ENCODE assay signal across 15 cellular contexts in genomic region chr4:168388890-168389289, GRCh38.
DNase-seq lines count a peak whose midpoint lies in the region; ATAC-seq and TF ChIP-seq lines count a peak whose summit lies in the region.
"Had no signal": no experiment of that assay in that cellular context is flagged by ENCODE, and none has a peak within 500 bp of the region (broad histone marks: within the 10 kb centered on the region; RNA-seq: fewer than 3 reads in every experiment).

No MANE protein-coding gene starts in this region.

- CTCF ChIA-PET in HCT116 (lab: Charles Lee), result no interaction called here
- CTCF ChIA-PET in activated CD4-positive, alpha-beta memory T cell treated with anti-CD3 and anti-CD28 coated beads for 36 hours (lab: Charles Lee), result no interaction called here
- CTCF ChIA-PET in activated naive CD4-positive, alpha-beta T cell treated with anti-CD3 and anti-CD28 coated beads, Interleukin-2, amount 10 ng/mL, durations not matched to agents 7 days and 5 days (lab: Charles Lee), result no interaction called here

- DNase-seq in HCT116 (ENCODE audit: low read depth, low spot score), result no peak
- peak; percentile 27 for DNase-seq in fibroblast of peridontal ligament (ENCODE audit: extremely low read depth)
- DNase-seq in skeletal muscle cell (ENCODE audit: low read depth), result peak; percentile 17
- DNase-seq in DMS114 treated with DMSO at 0.1 percent for 48 hours (lab: John Stamatoyannopoulos, UW; ENCODE audit: unreplicated experiment), result no peak
- no peak for DNase-seq in activated CD4-positive, alpha-beta memory T cell treated with anti-CD3 and anti-CD28 coated beads for 36 hours
- no peak for DNase-seq in activated naive CD4-positive, alpha-beta T cell treated with anti-CD3 and anti-CD28 coated beads, Interleukin-2, amount 10 ng/mL, durations not matched to agents 7 days and 5 days
- DNase-seq: activated B cell treated with CpG ODN at 0.5 μM for 24 hours; COR-L47; NCI-H1105; NCI-H446; stimulated activated CD4-positive, alpha-beta T cell treated with anti-CD3 and anti-CD28 coated beads, Interleukin-4, amount 100 ng/mL, for 4 hours had no signal

- intact Hi-C loops in HCT116 (cut with micrococcal nuclease), result no loop called here
- intact Hi-C loops in activated CD4-positive, alpha-beta memory T cell treated with anti-CD3 and anti-CD28 coated beads for 36 hours (cut with micrococcal nuclease), result no loop called here

- no peaks in the 10 kb centered on the region for H3K4me1 Mint-ChIP-seq in activated CD4-positive, alpha-beta memory T cell treated with anti-CD3 and anti-CD28 coated beads for 36 hours (ENCODE audit: low read depth)
- H3K4me1 Mint-ChIP-seq in activated naive CD4-positive, alpha-beta T cell treated with anti-CD3 and anti-CD28 coated beads, Interleukin-2, amount 10 ng/mL, durations not matched to agents 7 days and 5 days, result no peaks in the 10 kb centered on the region

- no peak overlapping the region for H2AFZ ChIP-seq in HCT116 (ENCODE audit: low read depth, low read length, poor library complexity, severe bottlenecking)

- no peak overlapping the region for H3K27ac ChIP-seq in HCT116 (ENCODE audit: low read depth, low read length)

- no peaks in the 10 kb centered on the region for H3K27me3 ChIP-seq in HCT116 (ENCODE audit: insufficient read depth, low read length)

- H3K36me3 Mint-ChIP-seq in activated CD4-positive, alpha-beta memory T cell treated with anti-CD3 and anti-CD28 coated beads for 36 hours, result peaks cover 30% of the 10 kb centered on the region
- H3K36me3 Mint-ChIP-seq in activated naive CD4-positive, alpha-beta T cell treated with anti-CD3 and anti-CD28 coated beads, Interleukin-2, amount 10 ng/mL, durations not matched to agents 7 days and 5 days, result peaks cover 64% of the 10 kb centered on the region
- H3K36me3 Mint-ChIP-seq: type B pancreatic cell had no signal

- POLR2A ChIA-PET in HCT116 (lab: Charles Lee), result no interaction called here
- POLR2A ChIA-PET in activated CD4-positive, alpha-beta memory T cell treated with anti-CD3 and anti-CD28 coated beads for 36 hours (lab: Charles Lee), result no interaction called here

- H3K9me3 Mint-ChIP-seq in activated CD4-positive, alpha-beta memory T cell treated with anti-CD3 and anti-CD28 coated beads for 36 hours, result no peaks in the 10 kb centered on the region
- no peaks in the 10 kb centered on the region for H3K9me3 Mint-ChIP-seq in activated naive CD4-positive, alpha-beta T cell treated with anti-CD3 and anti-CD28 coated beads, Interleukin-2, amount 10 ng/mL, durations not matched to agents 7 days and 5 days
- H3K9me3 Mint-ChIP-seq: activated B cell treated with CpG ODN at 0.5 μM for 24 hours, type B pancreatic cell had no signal

- no peak for TF ChIP-seq CTCF in HCT116 (IDR thresholded peaks at IDR 0.05 in 2 of 3, conservative IDR thresholded peaks at IDR 0.05 in 1 of 3; ENCODE audit: borderline replicate concordance in 1 of 3, insufficient read depth in 1 of 3, low read depth in 2 of 3, low read length in 2 of 3)

- H3K79me2 ChIP-seq in HCT116 (ENCODE audit: insufficient read depth, low read length), result no peaks in the 10 kb centered on the region

- RAD21 ChIA-PET in HCT116 (lab: Charles Lee; ENCODE audit: low non-redundant PET in 1 of 2, low total read pairs in 2 of 2, uncharacterized antibody in 2 of 2, unreplicated experiment in 2 of 2), result interaction anchor here in 1 of 2 experiments (0.6 kb wide), 1 partner anchor 16 kb away, joined by 3 read pairs; no protein-coding TSS in a partner anchor

- no peak overlapping the region for H3K9ac ChIP-seq in HCT116 (ENCODE audit: low read length)

- peaks cover 26 to 40% of the 10 kb centered on the region in 2 experiments for H3K36me3 ChIP-seq in HCT116 (ENCODE audit: control insufficient read depth in 1 of 2, insufficient read depth in 2 of 2, low read length in 2 of 2)

- no peak overlapping the region for H3K4me2 ChIP-seq in HCT116 (ENCODE audit: low read length)

- no TSS peak for BruUV-seq in HCT116 (replicated peaks; lab: Mats Ljungman, UMichigan)

- H3K4me3 ChIP-seq in HCT116 (replicated peaks in 1 of 2; ENCODE audit: low read depth in 1 of 2, low read length in 2 of 2), result no peak overlapping the region
- H3K4me3 ChIP-seq in skeletal muscle cell (ENCODE audit: low read depth, low read length), result no peak overlapping the region
- H3K4me3 ChIP-seq: lung had no signal

- no peaks in the 10 kb centered on the region for H3K9me3 ChIP-seq in HCT116 (ENCODE audit: control insufficient read depth in 1 of 2, insufficient read depth in 1 of 2, low read depth in 1 of 2, low read length in 2 of 2)

- no peaks in the 10 kb centered on the region for H3K27me3 Mint-ChIP-seq in activated CD4-positive, alpha-beta memory T cell treated with anti-CD3 and anti-CD28 coated beads for 36 hours
- H3K27me3 Mint-ChIP-seq in activated naive CD4-positive, alpha-beta T cell treated with anti-CD3 and anti-CD28 coated beads, Interleukin-2, amount 10 ng/mL, durations not matched to agents 7 days and 5 days, result no peaks in the 10 kb centered on the region
- H3K27me3 Mint-ChIP-seq: activated B cell treated with CpG ODN at 0.5 μM for 24 hours, type B pancreatic cell had no signal

- ATAC-seq in HCT116, result peak; percentile 30; the same call in 1 of the 2 replicates
- peak; percentile 50; the same call in 2 of the 3 replicates for ATAC-seq in SK-N-SH treated with all-trans-retinoic acid at 6 μM for 48 hours
- ATAC-seq: sciatic nerve had no signal

- H4K20me1 ChIP-seq in HCT116 (ENCODE audit: insufficient read depth), result no peaks in the 10 kb centered on the region

- no peak for TF ChIP-seq RAD21 in HCT116 (IDR thresholded peaks at IDR 0.05; ENCODE audit: low read depth)

- H3K27ac Mint-ChIP-seq in activated CD4-positive, alpha-beta memory T cell treated with anti-CD3 and anti-CD28 coated beads for 36 hours, result no peak overlapping the region
- no peak overlapping the region for H3K27ac Mint-ChIP-seq in activated naive CD4-positive, alpha-beta T cell treated with anti-CD3 and anti-CD28 coated beads, Interleukin-2, amount 10 ng/mL, durations not matched to agents 7 days and 5 days
- H3K27ac Mint-ChIP-seq: activated B cell treated with CpG ODN at 0.5 μM for 24 hours, type B pancreatic cell had no signal

- peaks cover 0 to 3% of the 10 kb centered on the region in 2 experiments; a peak in 1 of 4 replicates for H3K4me1 ChIP-seq in HCT116 (ENCODE audit: control insufficient read depth in 1 of 2, insufficient read depth in 2 of 2, low read length in 2 of 2)

- TF ChIP-seq POLR2A in HCT116 (IDR thresholded peaks at IDR 0.05; ENCODE audit: borderline replicate concordance, extremely low read depth, insufficient read depth, insufficient read length), result no peak

- no peaks in the 10 kb centered on the region for H3K9me2 ChIP-seq in HCT116 (ENCODE audit: insufficient read depth)

- no peak overlapping the region for H3K4me3 Mint-ChIP-seq in activated CD4-positive, alpha-beta memory T cell treated with anti-CD3 and anti-CD28 coated beads for 36 hours
- no peak overlapping the region for H3K4me3 Mint-ChIP-seq in activated naive CD4-positive, alpha-beta T cell treated with anti-CD3 and anti-CD28 coated beads, Interleukin-2, amount 10 ng/mL, durations not matched to agents 7 days and 5 days
- H3K4me3 Mint-ChIP-seq: activated B cell treated with CpG ODN at 0.5 μM for 24 hours, type B pancreatic cell had no signal

TF ChIP-seq in HCT116, 20 proteins besides CTCF, POLR2A, EP300 and RAD21 (continues in another document):
- TF ChIP-seq ZNF274 (IDR thresholded peaks at IDR 0.05; ENCODE audit: low read depth, low read length) (no peak), FOSL1 (IDR thresholded peaks at IDR 0.05; ENCODE audit: low read depth) (no peak), ZBTB33 (IDR thresholded peaks at IDR 0.05; ENCODE audit: extremely low read depth, insufficient replicate concordance, low read length) (no peak), ATF3 (IDR thresholded peaks at IDR 0.05) (no peak)

TF ChIP-seq in SK-N-SH treated with all-trans-retinoic acid at 6 μM for 48 hours, 23 proteins besides CTCF, POLR2A, EP300 and RAD21:
- no peak for TF ChIP-seq ZNF8 (CRISPR knock-in tag; IDR thresholded peaks at IDR 0.05)
- TF ChIP-seq ARNTL (CRISPR knock-in tag; IDR thresholded peaks at IDR 0.05; ENCODE audit: borderline replicate concordance, low read depth), result no peak
TF ChIP-seq in SK-N-SH treated with all-trans-retinoic acid at 6 μM for 48 hours: peak in this region for 0.

Comparison
In these comparisons a context has a peak if more than half of its experiments do, and no peak if none do; other contexts are left out.
1. DNase-seq: peak in fibroblast of peridontal ligament (single experiment) and skeletal muscle cell (single experiment); none in HCT116 (single experiment), DMS114 treated with DMSO at 0.1 percent for 48 hours (single experiment), activated CD4-positive, alpha-beta memory T cell treated with anti-CD3 and anti-CD28 coated beads for 36 hours (single experiment) and activated naive CD4-positive, alpha-beta T cell treated with anti-CD3 and anti-CD28 coated beads, Interleukin-2, amount 10 ng/mL, durations not matched to agents 7 days and 5 days (single experiment).